In the genomic region with DNA sequence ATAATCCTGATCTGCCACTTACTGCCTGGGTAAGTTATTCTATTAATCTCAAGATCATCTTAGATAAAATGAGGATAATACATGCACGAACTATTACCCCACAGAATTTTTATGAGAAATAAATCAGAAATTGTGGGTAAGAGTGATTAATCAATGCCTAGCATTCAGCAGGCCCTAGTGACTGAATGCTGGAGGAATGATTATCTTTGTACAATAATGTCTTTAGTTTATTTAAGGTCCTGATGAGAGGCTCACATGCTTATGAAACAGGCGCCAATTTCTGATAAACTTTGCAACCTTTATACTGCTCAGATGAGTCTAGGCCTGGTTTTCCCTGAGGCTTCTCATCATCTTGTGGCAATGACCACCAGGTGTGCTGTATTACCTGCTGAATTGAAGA, we compare ENCODE assay signal across 29 cellular contexts. TPM values are rescaled to one million over a fixed set of nuclear protein-coding genes. Genes with fewer than 3 reads are reported as not detected.
DNase-seq lines count a peak whose midpoint lies in the region; ATAC-seq and TF ChIP-seq lines count a peak whose summit lies in the region.
"Had no signal": no experiment of that assay in that cellular context is flagged by ENCODE, and none has a peak within 500 bp of the region (broad histone marks: within the 10 kb centered on the region; RNA-seq: fewer than 3 reads in every experiment).

No MANE protein-coding gene starts in this region.

- H3K27me3 ChIP-seq in brain microvascular endothelial cell (replicated peaks) = no peaks in the 10 kb centered on the region
- H3K27me3 ChIP-seq: ascending aorta, heart right ventricle had no signal

- peak overlapping the region; percentile 46 for H3K27ac ChIP-seq in brain microvascular endothelial cell
- H3K27ac ChIP-seq in RWPE1 = no peak overlapping the region
- H3K27ac ChIP-seq: ascending aorta, SK-N-MC, thoracic aorta had no signal

- in situ Hi-C loops in brain microvascular endothelial cell (cut with HindIII; ENCODE audit: low pct_ligation_motif_present, low sequenced_read_pairs) = no loop called here

- H3K4me3 Mint-ChIP-seq in HFFc6 = no peak overlapping the region
- H3K4me3 Mint-ChIP-seq in naive B cell = no peak overlapping the region
- H3K4me3 Mint-ChIP-seq: activated naive CD8-positive, alpha-beta T cell treated with anti-CD3 and anti-CD28 coated beads, Interleukin-2, amount 10 ng/mL, durations not matched to agents 7 days and 5 days; mesothelial cell of epicardium; stimulated activated naive CD8-positive, alpha-beta T cell treated with anti-CD3 and anti-CD28 coated beads, Interleukin-15, amount 100 ng/mL, for 72 hours; T-helper 1 cell treated with Interleukin-12 subunit alpha and Interleukin-12 subunit beta and Interleukin-4 antibody, amounts not matched to agents 30 μg/mL and 1 μg/mL, for 36 hours had no signal

- H3K9me3 Mint-ChIP-seq in HFFc6 (no peaks in the 10 kb centered on the region), naive B cell (no peaks in the 10 kb centered on the region)
- H3K9me3 Mint-ChIP-seq: activated naive CD8-positive, alpha-beta T cell treated with anti-CD3 and anti-CD28 coated beads, Interleukin-2, amount 10 ng/mL, durations not matched to agents 7 days and 5 days; stimulated activated naive CD8-positive, alpha-beta T cell treated with anti-CD3 and anti-CD28 coated beads, Interleukin-15, amount 100 ng/mL, for 72 hours; T-helper 1 cell treated with Interleukin-12 subunit alpha and Interleukin-12 subunit beta and Interleukin-4 antibody, amounts not matched to agents 30 μg/mL and 1 μg/mL, for 36 hours had no signal

- H3K27ac Mint-ChIP-seq in HFFc6 (no peak overlapping the region; the same call in 1 of the 2 replicates), naive B cell (peak overlapping the region in 4 of 6 donors; percentile 43 to 98 (median 82))
- H3K27ac Mint-ChIP-seq: activated naive CD8-positive, alpha-beta T cell treated with anti-CD3 and anti-CD28 coated beads, Interleukin-2, amount 10 ng/mL, durations not matched to agents 7 days and 5 days; stimulated activated naive CD8-positive, alpha-beta T cell treated with anti-CD3 and anti-CD28 coated beads, Interleukin-15, amount 100 ng/mL, for 72 hours; T-helper 1 cell treated with Interleukin-12 subunit alpha and Interleukin-12 subunit beta and Interleukin-4 antibody, amounts not matched to agents 30 μg/mL and 1 μg/mL, for 36 hours had no signal

- TF ChIP-seq CTCF in HFFc6 (IDR thresholded peaks at IDR 0.05) (no peak), brain microvascular endothelial cell (IDR thresholded peaks at IDR 0.05; ENCODE audit: low read depth, low read length, missing control alignments) (no peak), RWPE1 (conservative IDR thresholded peaks at IDR 0.05; ENCODE audit: low read depth) (no peak)

- DNase-seq in ELR (ENCODE audit: low read depth) (peak; percentile 12), HFFc6 (peak; percentile 9), brain microvascular endothelial cell (no peak), naive B cell (no peak), RWPE1 (ENCODE audit: low spot score) (no peak), NCI-H774 (lab: John Stamatoyannopoulos, UW) (no peak)
- DNase-seq: activated CD4-positive, alpha-beta T cell treated with anti-CD3 and anti-CD28 coated beads, Interleukin-2, amount 50 U/mL, for 48 hours; activated gamma-delta T cell treated with Interleukin-2 at 50 U/mL for 16 hours; activated naive CD8-positive, alpha-beta T cell treated with anti-CD3 and anti-CD28 coated beads, Interleukin-2, amount 10 ng/mL, durations not matched to agents 7 days and 5 days; activated T-cell treated with anti-CD3 and anti-CD28 coated beads, Interleukin-2, amount 50 U/mL, for 48 hours; caudate nucleus; cortex of kidney; DMS153; foreskin melanocyte; heart right ventricle; MV-4-11; NCI-H146; NCI-H345; posterior cingulate gyrus; right cardiac atrium; stimulated activated CD4-positive, alpha-beta T cell treated with anti-CD3 and anti-CD28 coated beads, Interleukin-1b, Interleukin-23, amount 100 ng/mL, for 48 hours; stimulated activated CD8-positive, alpha-beta memory T cell treated with anti-CD3 and anti-CD28 coated beads, Interleukin-4, amount 100 ng/mL, for 48 hours; stimulated activated naive CD8-positive, alpha-beta T cell treated with anti-CD3 and anti-CD28 coated beads, Interleukin-15, amount 100 ng/mL, for 72 hours had no signal

- H3K4me1 Mint-ChIP-seq in HFFc6 (ENCODE audit: low read depth) (peaks cover 36% of the 10 kb centered on the region), naive B cell (peaks cover 32 to 50% (median 39%) of the 10 kb centered on the region in 3 donors)

- H3K36me3 Mint-ChIP-seq in HFFc6 (ENCODE audit: low read depth) = no peaks in the 10 kb centered on the region
- H3K36me3 Mint-ChIP-seq in naive B cell = no peaks in the 10 kb centered on the region
- H3K36me3 Mint-ChIP-seq: mesothelial cell of epicardium had no signal

- ATAC-seq in naive B cell (ENCODE audit: low read depth in 2 of 2) = no peak
- ATAC-seq in HG02759 (IDR thresholded peaks at IDR 0.05; ENCODE audit: unreplicated experiment) = no peak
- ATAC-seq: heart right ventricle, right cardiac atrium had no signal

- H3K27me3 Mint-ChIP-seq in HFFc6 (ENCODE audit: insufficient read depth) (no peaks in the 10 kb centered on the region; the same call in 1 of the 2 replicates), naive B cell (no peaks in the 10 kb centered on the region)
- H3K27me3 Mint-ChIP-seq: activated naive CD8-positive, alpha-beta T cell treated with anti-CD3 and anti-CD28 coated beads, Interleukin-2, amount 10 ng/mL, durations not matched to agents 7 days and 5 days; stimulated activated naive CD8-positive, alpha-beta T cell treated with anti-CD3 and anti-CD28 coated beads, Interleukin-15, amount 100 ng/mL, for 72 hours had no signal

- no peak overlapping the region for H3K4me3 ChIP-seq in brain microvascular endothelial cell (ENCODE audit: low read depth, low read length)
- H3K4me3 ChIP-seq: ascending aorta, heart right ventricle, SK-N-MC, thoracic aorta had no signal

- H3K36me3 ChIP-seq in brain microvascular endothelial cell (replicated peaks) = no peaks in the 10 kb centered on the region
- H3K36me3 ChIP-seq: ascending aorta, heart right ventricle, thoracic aorta had no signal

- POLR2A ChIA-PET in RWPE1 (lab: Yijun Ruan, JAX; ENCODE audit: low non-redundant PET) = no interaction called here

- CTCF ChIA-PET in RWPE1 (lab: Yijun Ruan, JAX) = no interaction called here

RNA-seq across cellular contexts. Expression of a gene that starts 27.8 kb away (rescaled TPM):
- total RNA-seq in HFFc6 (2021; fragmentation: NEBNext Ultra II Directional; extraction: Animal tissue kit (Norgen Biotek cat#: 25700)) = 10 to 100 TPM; 32.3 to 53.5 (median 43.0) TPM
- 10 to 100 TPM in 5 of 6 donors, 1 to 10 TPM in 1; 7.1 to 35.4 (median 28.9) TPM for polyA plus RNA-seq in naive B cell (ENCODE audit: low read depth in 6 of 6)

Comparison
In these comparisons a context has a peak if more than half of its experiments do, and no peak if none do; other contexts are left out.
1. DNase-seq: peak in ELR (single experiment) and HFFc6 (single experiment); none in brain microvascular endothelial cell (single experiment), naive B cell (single experiment), RWPE1 (single experiment) and NCI-H774 (single experiment).